1 cellular context compared by ENCODE assay signal in genomic region chr4:180060159-180060889, GRCh38.
TF ChIP-seq lines count a peak whose summit lies in the region.

No MANE protein-coding gene starts in this region.

TF ChIP-seq in GM23338, 12 proteins besides CTCF, POLR2A, EP300 and RAD21 (continued from another document):
- no peak for TF ChIP-seq ZNF462 (CRISPR knock-in tag; IDR thresholded peaks at IDR 0.05)
- no peak for TF ChIP-seq EZH2phosphoT487 (IDR thresholded peaks at IDR 0.05; ENCODE audit: unreplicated experiment)
- TF ChIP-seq ZNF114 (CRISPR knock-in tag; IDR thresholded peaks at IDR 0.05) = no peak
- no peak for TF ChIP-seq REST (IDR thresholded peaks at IDR 0.05; ENCODE audit: unreplicated experiment)
- TF ChIP-seq STAT1 (IDR thresholded peaks at IDR 0.05; ENCODE audit: unreplicated experiment) = no peak
- TF ChIP-seq POLR2AphosphoS5 (IDR thresholded peaks at IDR 0.05; ENCODE audit: low read depth) = no peak
- TF ChIP-seq NANOG (IDR thresholded peaks at IDR 0.05; ENCODE audit: borderline replicate concordance) = no peak
- TF ChIP-seq ETS1 (IDR thresholded peaks at IDR 0.05) = no peak
- no peak for TF ChIP-seq EZH2 (IDR thresholded peaks at IDR 0.05; ENCODE audit: low read depth, unreplicated experiment)
